In the genomic region with DNA sequence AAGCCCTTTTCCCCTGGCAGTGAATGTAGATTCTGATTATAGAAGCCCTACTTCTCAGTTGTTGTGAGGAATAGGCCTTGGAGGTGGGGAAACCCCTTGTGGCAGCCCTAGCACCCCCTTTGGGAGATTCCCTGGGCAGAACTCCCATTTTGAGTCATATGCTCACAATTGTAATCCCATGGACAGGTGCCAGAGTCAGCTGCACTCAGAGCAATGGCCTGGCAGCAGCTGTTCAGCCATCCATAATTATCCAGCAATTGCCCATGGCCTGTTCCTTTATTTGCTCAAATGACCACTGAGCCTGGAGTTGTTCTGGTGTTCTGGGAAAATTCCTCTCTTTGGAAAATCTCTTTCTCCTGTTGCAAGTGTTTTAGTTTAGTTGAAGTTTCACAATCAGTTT, we compare ENCODE assay signal across 8 cellular contexts.
A peak's percentile ranks its signal among the peaks of the same experiment; 100 is the strongest.
DNase-seq lines count a peak whose midpoint lies in the region; ATAC-seq, FAIRE-seq and TF ChIP-seq lines count a peak whose summit lies in the region.

No MANE protein-coding gene starts in this region.

- H3K9me2 ChIP-seq in Karpas-422 (replicated peaks; ENCODE audit: insufficient read depth, low read length), result no peaks in the 10 kb centered on the region

- no peaks in the 10 kb centered on the region for H3K27me3 ChIP-seq in brain microvascular endothelial cell (replicated peaks)
- no peaks in the 10 kb centered on the region for H3K27me3 ChIP-seq in stomach
- H3K27me3 ChIP-seq in Karpas-422 (ENCODE audit: low read length), result no peaks in the 10 kb centered on the region

- no peak overlapping the region for H3K4me2 ChIP-seq in Karpas-422 (ENCODE audit: low read depth, low read length, poor library complexity, severe bottlenecking)

- H3K9ac ChIP-seq in kidney (ENCODE audit: low read length in 2 of 2) (no peak overlapping the region), Karpas-422 (ENCODE audit: low read length) (no peak overlapping the region)

- no peaks in the 10 kb centered on the region for H3K36me3 ChIP-seq in brain microvascular endothelial cell (replicated peaks)
- H3K36me3 ChIP-seq in kidney (ENCODE audit: control insufficient read depth in 1 of 2, insufficient read depth in 2 of 2, low read length in 2 of 2), result no peaks in the 10 kb centered on the region
- H3K36me3 ChIP-seq in stomach, result peaks cover 0 to 13% (median 11%) of the 10 kb centered on the region in 4 donors
- H3K36me3 ChIP-seq in Karpas-422 (ENCODE audit: insufficient read depth, low read length), result no peaks in the 10 kb centered on the region

- H4K20me1 ChIP-seq in Karpas-422 (ENCODE audit: insufficient read depth, low read depth, low read length), result no peaks in the 10 kb centered on the region

- intact Hi-C loops in kidney (cut with DNase I), result no loop called here
- intact Hi-C loops in stomach (cut with DNase I; ENCODE audit: low total_unique reads), result no loop called here

- H3K4me1 ChIP-seq in kidney (ENCODE audit: control insufficient read depth in 1 of 2, insufficient read depth in 1 of 2, low read depth in 1 of 2, low read length in 2 of 2), result peaks cover 0 to 3% of the 10 kb centered on the region in 2 donors
- H3K4me1 ChIP-seq in stomach, result peaks cover 0 to 13% (median 4%) of the 10 kb centered on the region in 4 donors
- peaks cover 8% of the 10 kb centered on the region for H3K4me1 ChIP-seq in Karpas-422 (ENCODE audit: low read length)

- TF ChIP-seq EP300 in stomach (IDR thresholded peaks at IDR 0.05), result no peak

- no peak for TF ChIP-seq POLR2A in stomach (IDR thresholded peaks at IDR 0.05)

- CTCF ChIA-PET in RWPE1 (lab: Yijun Ruan, JAX), result interaction anchor here (0.7 kb wide), 1 partner anchor 10 kb away, joined by 3 read pairs; no protein-coding TSS in a partner anchor

- H3K27ac ChIP-seq in brain microvascular endothelial cell (no peak overlapping the region), kidney (ENCODE audit: low read depth in 2 of 2, low read length in 2 of 2) (peak overlapping the region in 1 of 2 donors; percentile 30), stomach (peak overlapping the region in 3 of 5 donors; percentile 12 to 55 (median 54)), RWPE1 (no peak overlapping the region), Karpas-422 (ENCODE audit: low read length) (no peak overlapping the region)

- in situ Hi-C loops in brain microvascular endothelial cell (cut with HindIII; ENCODE audit: low pct_ligation_motif_present, low sequenced_read_pairs), result no loop called here

- POLR2A ChIA-PET in RWPE1 (lab: Yijun Ruan, JAX; ENCODE audit: low non-redundant PET), result interaction anchor here (0.7 kb wide), 1 partner anchor 393 kb away, joined by 3 read pairs; no protein-coding TSS in a partner anchor

- TF ChIP-seq CTCF in brain microvascular endothelial cell (IDR thresholded peaks at IDR 0.05; ENCODE audit: low read depth, low read length, missing control alignments), result no peak
- no peak for TF ChIP-seq CTCF in kidney (IDR thresholded peaks at IDR 0.05; ENCODE audit: borderline replicate concordance, extremely low read depth, insufficient read depth)
- TF ChIP-seq CTCF in stomach (IDR thresholded peaks at IDR 0.05), result no peak
- no peak for TF ChIP-seq CTCF in RWPE1 (conservative IDR thresholded peaks at IDR 0.05; ENCODE audit: low read depth)

- DNase-seq in DMS 273 treated with DMSO at 0.1 percent for 48 hours (lab: John Stamatoyannopoulos, UW) (peak; percentile 76), NCI-H1092 (lab: John Stamatoyannopoulos, UW) (peak; percentile 65), brain microvascular endothelial cell (peak; percentile 75), kidney (peak; percentile 85), stomach (peak; percentile 45), RWPE1 (ENCODE audit: low spot score) (no peak), Karpas-422 (no peak)

- ATAC-seq in HG02588 (IDR thresholded peaks at IDR 0.05; ENCODE audit: unreplicated experiment), result no peak

- no peaks in the 10 kb centered on the region for H3K9me3 ChIP-seq in kidney (ENCODE audit: control insufficient read depth in 1 of 2, low read length in 2 of 2)
- H3K9me3 ChIP-seq in stomach, result no peaks in the 10 kb centered on the region
- no peaks in the 10 kb centered on the region for H3K9me3 ChIP-seq in Karpas-422 (ENCODE audit: low read length)

- H3K4me3 ChIP-seq in brain microvascular endothelial cell (ENCODE audit: low read depth, low read length), result no peak overlapping the region
- no peak overlapping the region for H3K4me3 ChIP-seq in kidney (ENCODE audit: low read length in 2 of 2)
- H3K4me3 ChIP-seq in stomach, result no peak overlapping the region
- no peak overlapping the region for H3K4me3 ChIP-seq in Karpas-422 (ENCODE audit: low read length)

- H2AFZ ChIP-seq in Karpas-422 (ENCODE audit: low read length), result no peak overlapping the region

- no peak for FAIRE-seq in kidney (lab: Jason Lieb, UNC)

- H3K79me2 ChIP-seq in Karpas-422 (ENCODE audit: low read length), result no peaks in the 10 kb centered on the region

Comparison
In these comparisons a context has a peak if more than half of its experiments do, and no peak if none do; other contexts are left out.
1. DNase-seq: peak in DMS 273 treated with DMSO at 0.1 percent for 48 hours (single experiment), NCI-H1092 (single experiment), brain microvascular endothelial cell (single experiment), kidney (single experiment) and stomach (single experiment); none in RWPE1 (single experiment) and Karpas-422 (single experiment).
2. H3K27ac ChIP-seq: peak in stomach (3 of 5); none in brain microvascular endothelial cell (single experiment), RWPE1 (single experiment) and Karpas-422 (single experiment).